ENCODE assay signal across 20 cellular contexts in the genomic region with DNA sequence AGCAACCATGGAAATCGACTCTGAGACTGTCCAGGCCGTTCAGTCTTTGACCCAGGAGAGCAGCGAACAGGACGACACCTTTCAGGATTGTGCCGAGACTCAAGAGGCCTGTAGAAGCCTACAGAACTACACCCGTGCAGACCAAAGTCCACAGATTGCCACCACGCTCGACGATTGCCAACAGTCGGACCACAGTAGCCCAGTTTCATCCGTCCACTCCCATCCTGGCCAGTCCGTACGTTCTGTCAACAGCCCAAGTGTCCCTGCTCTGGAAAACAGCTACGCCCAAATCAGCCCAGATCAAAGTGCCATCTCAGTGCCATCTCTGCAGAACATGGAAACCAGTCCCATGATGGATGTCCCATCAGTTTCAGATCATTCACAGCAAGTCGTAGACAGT.
"Had no signal": no experiment of that assay in that cellular context is flagged by ENCODE, and none has a peak within 500 bp of the region (broad histone marks: within the 10 kb centered on the region; RNA-seq: fewer than 3 reads in every experiment).

No MANE protein-coding gene starts in this region.

- H3K4me3 Mint-ChIP-seq: activated CD4-positive, alpha-beta T cell treated with anti-CD3 and anti-CD28 coated beads, Interleukin-2, amount 10 ng/mL, durations not matched to agents 7 days and 5 days; activated CD8-positive, alpha-beta memory T cell treated with anti-CD3 and anti-CD28 coated beads, Interleukin-2, amount 10 ng/mL, durations not matched to agents 7 days and 5 days; activated CD8-positive, alpha-beta T cell treated with anti-CD3 and anti-CD28 coated beads for 36 hours; activated naive CD8-positive, alpha-beta T cell treated with anti-CD3 and anti-CD28 coated beads, Interleukin-2, amount 10 ng/mL, durations not matched to agents 7 days and 5 days; endodermal cell; T-helper 17 cell had no signal

- H3K27ac ChIP-seq: breast epithelium, ovary, prostate gland, thyroid gland had no signal

- ATAC-seq: activated CD8-positive, alpha-beta memory T cell treated with anti-CD3 and anti-CD28 coated beads, Interleukin-2, amount 10 ng/mL, durations not matched to agents 7 days and 5 days; activated CD8-positive, alpha-beta T cell treated with anti-CD3 and anti-CD28 coated beads for 36 hours; left colon; naive thymus-derived CD8-positive, alpha-beta T cell; T-helper 17 cell had no signal

- H3K27ac Mint-ChIP-seq: activated CD4-positive, alpha-beta T cell treated with anti-CD3 and anti-CD28 coated beads, Interleukin-2, amount 10 ng/mL, durations not matched to agents 7 days and 5 days; activated CD8-positive, alpha-beta memory T cell treated with anti-CD3 and anti-CD28 coated beads, Interleukin-2, amount 10 ng/mL, durations not matched to agents 7 days and 5 days; activated CD8-positive, alpha-beta T cell treated with anti-CD3 and anti-CD28 coated beads for 36 hours; activated naive CD8-positive, alpha-beta T cell treated with anti-CD3 and anti-CD28 coated beads, Interleukin-2, amount 10 ng/mL, durations not matched to agents 7 days and 5 days; endodermal cell; T-helper 17 cell had no signal

- H3K27me3 ChIP-seq: breast epithelium, ovary, thyroid gland had no signal

- H3K36me3 ChIP-seq: breast epithelium, ovary had no signal

- H3K27me3 Mint-ChIP-seq: activated CD4-positive, alpha-beta T cell treated with anti-CD3 and anti-CD28 coated beads, Interleukin-2, amount 10 ng/mL, durations not matched to agents 7 days and 5 days; activated CD8-positive, alpha-beta memory T cell treated with anti-CD3 and anti-CD28 coated beads, Interleukin-2, amount 10 ng/mL, durations not matched to agents 7 days and 5 days; activated CD8-positive, alpha-beta T cell treated with anti-CD3 and anti-CD28 coated beads for 36 hours; activated naive CD8-positive, alpha-beta T cell treated with anti-CD3 and anti-CD28 coated beads, Interleukin-2, amount 10 ng/mL, durations not matched to agents 7 days and 5 days; naive thymus-derived CD8-positive, alpha-beta T cell; T-helper 17 cell had no signal

- H3K4me1 ChIP-seq: breast epithelium, prostate gland, thyroid gland had no signal

- H3K4me3 ChIP-seq: breast epithelium, lung, ovary, prostate gland, thyroid gland had no signal

- H3K9me3 ChIP-seq: breast epithelium, ovary, prostate gland, thyroid gland had no signal

- H3K9me3 Mint-ChIP-seq: activated CD4-positive, alpha-beta T cell treated with anti-CD3 and anti-CD28 coated beads, Interleukin-2, amount 10 ng/mL, durations not matched to agents 7 days and 5 days; activated CD8-positive, alpha-beta T cell treated with anti-CD3 and anti-CD28 coated beads for 36 hours; activated naive CD8-positive, alpha-beta T cell treated with anti-CD3 and anti-CD28 coated beads, Interleukin-2, amount 10 ng/mL, durations not matched to agents 7 days and 5 days; endodermal cell; naive thymus-derived CD8-positive, alpha-beta T cell had no signal

- DNase-seq: activated CD4-positive, alpha-beta T cell treated with anti-CD3 and anti-CD28 coated beads, Interleukin-2, amount 10 ng/mL, durations not matched to agents 7 days and 5 days; activated CD8-positive, alpha-beta memory T cell treated with anti-CD3 and anti-CD28 coated beads, Interleukin-2, amount 10 ng/mL, durations not matched to agents 7 days and 5 days; activated CD8-positive, alpha-beta T cell treated with anti-CD3 and anti-CD28 coated beads for 36 hours; activated gamma-delta T cell treated with Interleukin-2 at 50 U/mL for 16 hours; activated naive CD8-positive, alpha-beta T cell treated with anti-CD3 and anti-CD28 coated beads, Interleukin-2, amount 10 ng/mL, durations not matched to agents 7 days and 5 days; activated T-cell treated with anti-CD3 and anti-CD28 coated beads for 4 hours; amniotic stem cell; cortex of kidney; endodermal cell; naive thymus-derived CD8-positive, alpha-beta T cell; stimulated activated CD4-positive, alpha-beta T cell treated with anti-CD3 and anti-CD28 coated beads, Interleukin-4, amount 100 ng/mL, for 1 hour; stimulated activated naive CD4-positive, alpha-beta T cell treated with Interleukin-2 at 50 U/mL for 16 hours; SW 1271; T-helper 17 cell; thyroid gland had no signal
